20 cellular contexts compared by ENCODE assay signal in the genomic region with DNA sequence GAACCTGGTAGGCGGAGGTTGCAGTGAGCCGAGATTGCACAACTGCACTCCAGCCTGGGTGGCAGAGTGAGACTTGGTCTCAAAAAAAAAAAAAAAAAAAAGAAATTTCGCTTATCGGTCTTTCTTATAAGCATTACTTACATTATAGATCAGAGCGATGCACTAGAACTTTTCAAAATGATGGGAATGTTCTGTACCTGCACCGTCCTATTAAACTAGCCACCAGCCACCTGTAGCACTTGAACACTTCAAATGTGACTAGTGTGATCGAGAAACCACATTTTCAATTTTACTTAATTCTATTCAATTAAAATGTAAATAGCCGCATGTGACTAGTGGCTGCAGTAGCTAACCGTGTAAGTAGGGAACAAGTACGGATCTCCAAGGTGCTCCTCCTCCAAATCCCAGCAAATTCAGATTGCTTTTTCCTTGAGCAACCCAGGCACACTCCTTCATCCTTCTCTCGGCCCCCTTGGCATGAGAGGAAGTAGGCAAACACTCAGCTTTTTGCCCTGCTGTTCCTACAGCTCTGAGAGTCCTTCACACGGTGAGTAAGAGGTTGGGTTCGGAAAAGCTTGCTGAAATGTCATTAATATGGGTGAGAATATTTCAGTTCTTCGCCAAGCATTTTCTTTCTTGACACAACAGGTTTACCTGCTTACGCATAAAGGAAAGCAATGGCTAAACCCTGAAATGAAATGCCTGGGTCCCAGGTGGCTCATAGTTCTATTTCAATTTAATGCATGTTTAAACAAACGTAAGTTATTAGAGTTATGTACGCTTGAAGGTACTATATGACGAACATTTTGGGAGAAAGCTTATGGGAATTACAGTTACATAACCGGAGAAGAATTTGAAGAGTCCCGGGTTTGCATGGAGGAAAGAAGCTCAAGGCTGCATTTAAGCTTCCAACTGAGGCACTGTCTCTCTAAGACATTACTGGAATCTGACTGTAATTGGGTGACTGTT.
DNase-seq lines count a peak whose midpoint lies in the region; ATAC-seq and TF ChIP-seq lines count a peak whose summit lies in the region.
"Had no signal": no experiment of that assay in that cellular context is flagged by ENCODE, and none has a peak within 500 bp of the region (broad histone marks: within the 10 kb centered on the region; RNA-seq: fewer than 3 reads in every experiment).

No MANE protein-coding gene starts in this region.

- no peak for ATAC-seq in HG03378 (IDR thresholded peaks at IDR 0.05; ENCODE audit: unreplicated experiment)
- ATAC-seq: A549, HepG2 had no signal

- no peaks in the 10 kb centered on the region for H3K36me3 ChIP-seq in esophagus muscularis mucosa
- H3K36me3 ChIP-seq: BLaER1 treated with 17β-estradiol and CSF1 and Interleukin-3, amounts not matched to agents 10 nM and 100 nM had no signal

- 80% methylated on average over 20 of the region's 20 CpGs for WGBS in esophagus muscularis mucosa

- peaks cover 2% of the 10 kb centered on the region for H3K27me3 Mint-ChIP-seq in nephron progenitor cell (ENCODE audit: low read depth, poor library complexity)

- H3K4me3 Mint-ChIP-seq in nephron progenitor cell, result peak overlapping the region; percentile 28

- no peak overlapping the region for H3K4me3 ChIP-seq in esophagus muscularis mucosa
- H3K4me3 ChIP-seq: A549; BLaER1 treated with 17β-estradiol and CSF1 and Interleukin-3, amounts not matched to agents 10 nM and 100 nM had no signal

- no peaks in the 10 kb centered on the region for H3K4me1 ChIP-seq in esophagus muscularis mucosa
- H3K4me1 ChIP-seq: A549 had no signal

- H3K9me3 Mint-ChIP-seq in nephron progenitor cell, result no peaks in the 10 kb centered on the region

- TF ChIP-seq CTCF in esophagus muscularis mucosa (IDR thresholded peaks at IDR 0.05) (no peak), nephron progenitor cell (IDR thresholded peaks at IDR 0.05) (no peak)

- TF ChIP-seq EP300 in esophagus muscularis mucosa (IDR thresholded peaks at IDR 0.05), result no peak

- no peak overlapping the region for H3K27ac ChIP-seq in esophagus muscularis mucosa (replicated peaks in 1 of 4)
- H3K27ac ChIP-seq: A549; BLaER1 treated with 17β-estradiol and CSF1 and Interleukin-3, amounts not matched to agents 10 nM and 100 nM; KMS-11 had no signal

- H3K9me3 ChIP-seq in esophagus muscularis mucosa, result no peaks in the 10 kb centered on the region
- H3K9me3 ChIP-seq: A549 had no signal

- DNase-seq in DMS79 (lab: John Stamatoyannopoulos, UW), result peak; percentile 93
- DNase-seq in NCI-H187 (lab: John Stamatoyannopoulos, UW), result peak; percentile 39 to 66
- DNase-seq in esophagus muscularis mucosa (ENCODE audit: extremely low spot score), result peak; percentile 45
- no peak for DNase-seq in nephron progenitor cell
- no peak for DNase-seq in NCI-H1930 (lab: John Stamatoyannopoulos, UW)
- no peak for DNase-seq in G401 (ENCODE audit: low spot score)
- DNase-seq in OCI-M2 (lab: John Stamatoyannopoulos, UW; ENCODE audit: unreplicated experiment), result no peak
- DNase-seq: GF-D8; GOT3; NCI-H1048; NCI-H1436 treated with DMSO at 0.1 percent for 48 hours; NCI-H526; NK-92 treated with Interleukin-12 subunit alpha and Interleukin-12 subunit beta, amount 100 ng/mL, for 24 hours; RPMI8226; SIG-M5 had no signal

- H3K27ac Mint-ChIP-seq in nephron progenitor cell, result peak overlapping the region; percentile 92

- H3K36me3 Mint-ChIP-seq in nephron progenitor cell (ENCODE audit: low read depth), result no peaks in the 10 kb centered on the region

- in situ Hi-C loops in G401 (cut with HindIII; ENCODE audit: low sequenced_read_pairs), result no loop called here

- intact Hi-C loops in esophagus muscularis mucosa (cut with DNase I), result no loop called here

- peaks cover 66% of the 10 kb centered on the region for H3K4me1 Mint-ChIP-seq in nephron progenitor cell

- peaks cover 0 to 29% (median 0%) of the 10 kb centered on the region in 4 donors for H3K27me3 ChIP-seq in esophagus muscularis mucosa
- H3K27me3 ChIP-seq: BLaER1 treated with 17β-estradiol and CSF1 and Interleukin-3, amounts not matched to agents 10 nM and 100 nM had no signal

- TF ChIP-seq POLR2A in esophagus muscularis mucosa (IDR thresholded peaks at IDR 0.05; ENCODE audit: low read depth), result no peak

Comparison
In these comparisons a context has a peak if more than half of its experiments do, and no peak if none do; other contexts are left out.
1. DNase-seq: peak in DMS79 (single experiment), NCI-H187 (2 of 2) and esophagus muscularis mucosa (single experiment); none in nephron progenitor cell (single experiment), NCI-H1930 (0 of 2), G401 (single experiment) and OCI-M2 (single experiment).